Comparison of ENCODE assay signal across 11 cellular contexts in genomic region chr2:26693287-26693849, GRCh38. TPM values are rescaled to one million over a fixed set of nuclear protein-coding genes. Genes with fewer than 3 reads are reported as not detected.
DNase-seq lines count a peak whose midpoint lies in the region; ATAC-seq and TF ChIP-seq lines count a peak whose summit lies in the region.
"Had no signal": no experiment of that assay in that cellular context is flagged by ENCODE, and none has a peak within 500 bp of the region (broad histone marks: within the 10 kb centered on the region; RNA-seq: fewer than 3 reads in every experiment).

No MANE protein-coding gene starts in this region.

- peak; percentile 38 for DNase-seq in Caki2 (ENCODE audit: low read depth)
- peak; percentile 15 for DNase-seq in NCI-H345 treated with DMSO at 0.1 percent for 48 hours (lab: John Stamatoyannopoulos, UW; ENCODE audit: unreplicated experiment)
- peak in 1 of 2 donors; percentile 39 for DNase-seq in cardiac muscle cell (ENCODE audit: low read depth in 1 of 2, low spot score in 1 of 2)
- DNase-seq in trophoblast cell, result no peak
- DNase-seq in GM19240 (ENCODE audit: insufficient read length, low spot score), result no peak

- no peak overlapping the region for H3K23ac ChIP-seq in trophoblast cell (ENCODE audit: low read length)

- H3K18ac ChIP-seq in trophoblast cell (ENCODE audit: low read length), result no peak overlapping the region

- H2AK5ac ChIP-seq in trophoblast cell (ENCODE audit: low read length), result no peak overlapping the region

- H3K4me3 ChIP-seq in cardiac muscle cell (peak overlapping the region; percentile 30), trophoblast cell (ENCODE audit: low read depth, low read length) (no peak overlapping the region)

- H3K14ac ChIP-seq in trophoblast cell (ENCODE audit: low read length), result no peak overlapping the region

- H3K4me2 ChIP-seq in trophoblast cell (ENCODE audit: low read length), result peak overlapping the region; percentile 21

- no peak overlapping the region for H4K91ac ChIP-seq in trophoblast cell (ENCODE audit: low read depth, low read length)

- no peak for TF ChIP-seq CTCF in cardiac muscle cell (IDR thresholded peaks at IDR 0.05; ENCODE audit: low read depth, low read length)

- no peak overlapping the region for H3K4ac ChIP-seq in trophoblast cell (ENCODE audit: low read depth, low read length)

- H3K79me1 ChIP-seq in trophoblast cell (ENCODE audit: low read length), result no peaks in the 10 kb centered on the region

- H3K9me3 ChIP-seq in cardiac muscle cell (ENCODE audit: low read depth), result no peaks in the 10 kb centered on the region
- H3K9me3 ChIP-seq in trophoblast cell (ENCODE audit: insufficient read depth, low read depth, low read length), result peaks cover 4% of the 10 kb centered on the region

- no peak overlapping the region for H3K27ac ChIP-seq in cardiac muscle cell
- H3K27ac ChIP-seq in trophoblast cell (ENCODE audit: low read depth, low read length), result no peak overlapping the region

- no peak for ATAC-seq in HG03175 (IDR thresholded peaks at IDR 0.05; ENCODE audit: unreplicated experiment)
- no peak for ATAC-seq in HG02840 (IDR thresholded peaks at IDR 0.05; ENCODE audit: low FRiP score, unreplicated experiment)
- no peak for ATAC-seq in GM19023 (IDR thresholded peaks at IDR 0.05; ENCODE audit: unreplicated experiment)

- H4K8ac ChIP-seq in trophoblast cell (ENCODE audit: low read depth, low read length), result no peak overlapping the region

- WGBS in trophoblast cell (ENCODE audit: extremely low coverage, insufficient coverage, insufficient read length), result no CpG with 5 or more reads among the region's 33 CpGs

- no peak overlapping the region for H4K12ac ChIP-seq in trophoblast cell (ENCODE audit: low read depth, low read length)

- no peak overlapping the region for H2BK5ac ChIP-seq in trophoblast cell (ENCODE audit: low read depth, low read length, poor library complexity)

- no peak overlapping the region for H2BK120ac ChIP-seq in trophoblast cell (ENCODE audit: insufficient read depth, low read length, poor library complexity)

- no peak overlapping the region for H2AFZ ChIP-seq in trophoblast cell (ENCODE audit: insufficient read depth, low read length, poor library complexity)

- no peak overlapping the region for H3K9ac ChIP-seq in trophoblast cell (ENCODE audit: low read length)

- H3K27me3 ChIP-seq in cardiac muscle cell (peaks cover 23% of the 10 kb centered on the region), trophoblast cell (ENCODE audit: insufficient read depth, low read length) (peaks cover 26% of the 10 kb centered on the region)

- in situ Hi-C loops in Caki2 (cut with HindIII; ENCODE audit: low pct_unique_long_range_greater_than_20kb, low sequenced_read_pairs), result no loop called here

- no peak overlapping the region for H2BK12ac ChIP-seq in trophoblast cell (ENCODE audit: low read length)

- H3K79me2 ChIP-seq in trophoblast cell (ENCODE audit: control insufficient read depth, insufficient read depth, low read length, poor library complexity), result no peaks in the 10 kb centered on the region

- H3K4me1 ChIP-seq in cardiac muscle cell (ENCODE audit: low read depth) (peaks cover 38% of the 10 kb centered on the region), trophoblast cell (ENCODE audit: control insufficient read depth in 1 of 2, insufficient read depth in 2 of 2, low read length in 2 of 2) (peaks cover 8 to 10% of the 10 kb centered on the region in 2 experiments)

- H3K36me3 ChIP-seq in cardiac muscle cell (no peaks in the 10 kb centered on the region), trophoblast cell (ENCODE audit: control insufficient read depth in 1 of 2, insufficient read depth in 2 of 2, low read length in 2 of 2) (no peaks in the 10 kb centered on the region)

RNA-seq across cellular contexts. Expression of gene KCNK3, which starts 0.8 kb away (rescaled TPM):
- total RNA-seq in Caki2 (2014; rRNA removed; shearing (Covaris generic); ENCODE audit: low replicate concordance), result 28.4 and 55.4 TPM in 2 replicates
- 2.9 and 6.2 TPM in 2 replicates for total RNA-seq in cardiac muscle cell
- polyA plus RNA-seq in cardiac muscle cell, result 3.1 and 3.5 TPM in 2 replicates
- 0.29 and 0.42 TPM in 2 replicates for polyA plus RNA-seq in trophoblast cell (2013)
- total RNA-seq: activated CD4-positive, alpha-beta T cell treated with anti-CD3 and anti-CD28 coated beads, Interleukin-2, amount 10 ng/mL, durations not matched to agents 24 days and 14 days; lung microvascular endothelial cell had no signal

RNA-seq across cellular contexts. Expression of gene CIB4, which starts 52.2 kb away (rescaled TPM):
- total RNA-seq in Caki2 (2014; rRNA removed; shearing (Covaris generic); ENCODE audit: low replicate concordance), result not detected in 2 replicates
- 0.49 TPM in 1 of 2 replicates, not detected in the other for total RNA-seq in cardiac muscle cell
- not detected in 2 replicates for polyA plus RNA-seq in cardiac muscle cell
- polyA plus RNA-seq in trophoblast cell (2013), result 0.07 and 0.14 TPM in 2 replicates
- total RNA-seq: activated CD4-positive, alpha-beta T cell treated with anti-CD3 and anti-CD28 coated beads, Interleukin-2, amount 10 ng/mL, durations not matched to agents 24 days and 14 days; Daoy; lung microvascular endothelial cell had no signal

Comparison
In these comparisons a context has a peak if more than half of its experiments do, and no peak if none do; other contexts are left out.
1. DNase-seq: peak in Caki2 (single experiment) and NCI-H345 treated with DMSO at 0.1 percent for 48 hours (single experiment); none in trophoblast cell (0 of 2) and GM19240 (single experiment).